In genomic region chr3:105140899-105141367, GRCh38 we compare ENCODE assay signal across 20 cellular contexts.
DNase-seq lines count a peak whose midpoint lies in the region; ATAC-seq, FAIRE-seq and TF ChIP-seq lines count a peak whose summit lies in the region.
"Had no signal": no experiment of that assay in that cellular context is flagged by ENCODE, and none has a peak within 500 bp of the region (broad histone marks: within the 10 kb centered on the region; RNA-seq: fewer than 3 reads in every experiment).

No MANE protein-coding gene starts in this region.

- H3K9ac ChIP-seq in GM12878 (ENCODE audit: control insufficient read depth, insufficient read depth, low read length) (no peak overlapping the region), liver (ENCODE audit: low read depth in 1 of 2, low read length in 2 of 2) (no peak overlapping the region)

- CTCF ChIA-PET in A549 (lab: Yijun Ruan, JAX), result interaction anchor here (0.7 kb wide), 1 partner anchor 114 kb away, joined by 3 read pairs; no protein-coding TSS in a partner anchor
- CTCF ChIA-PET in GM12878 (lab: Yijun Ruan, JAX), result no interaction called here

- H3K27ac ChIP-seq in A549 (no peak overlapping the region; a peak in 1 of 6 replicates), GM12878 (ENCODE audit: control insufficient read depth, insufficient read depth) (no peak overlapping the region), liver (ENCODE audit: low read depth in 1 of 2, low read length in 2 of 2) (no peak overlapping the region)
- H3K27ac ChIP-seq: Peyer's patch, uterus had no signal

- no peaks in the 10 kb centered on the region for H4K20me1 ChIP-seq in GM12878 (ENCODE audit: control insufficient read depth, insufficient read depth)

- TF ChIP-seq RAD21 in A549 (conservative IDR thresholded peaks at IDR 0.05 in 1 of 2, IDR thresholded peaks at IDR 0.05 in 1 of 2), result no peak
- no peak for TF ChIP-seq RAD21 in GM12878 (IDR thresholded peaks at IDR 0.05; ENCODE audit: insufficient read depth, low read depth, low read length)
- no peak for TF ChIP-seq RAD21 in liver (IDR thresholded peaks at IDR 0.05)

- FAIRE-seq in A549 (lab: Jason Lieb, UNC), result no peak
- no peak for FAIRE-seq in GM12878 (lab: Jason Lieb, UNC)
- FAIRE-seq: H1 had no signal

- TF ChIP-seq EP300 in A549 (IDR thresholded peaks at IDR 0.05), result no peak
- no peak for TF ChIP-seq EP300 in GM12878 (IDR thresholded peaks at IDR 0.05; ENCODE audit: borderline replicate concordance in 1 of 2, control insufficient read depth in 1 of 2, low read depth in 2 of 2, low read length in 2 of 2)

- H2AFZ ChIP-seq in GM12878 (ENCODE audit: control insufficient read depth, low read depth, low read length), result no peak overlapping the region

- DNase-seq in A549 (ENCODE audit: low read depth in 1 of 2, low spot score in 1 of 2) (no peak), GM12878 (ENCODE audit: low read depth, low spot score) (no peak), COR-L47 (lab: John Stamatoyannopoulos, UW) (no peak), NCI-H2081 treated with DMSO at 0.1 percent for 48 hours (lab: John Stamatoyannopoulos, UW) (no peak), SW 1271 (lab: John Stamatoyannopoulos, UW) (no peak)
- DNase-seq: activated CD8-positive, alpha-beta T cell treated with anti-CD3 and anti-CD28 coated beads, Interleukin-2, amount 10 ng/mL, durations not matched to agents 7 days and 5 days; CD8-positive, alpha-beta memory T cell; EL; endodermal cell; NCI-H2029; NCI-H524; nephron progenitor cell; Peyer's patch; stimulated activated CD4-positive, alpha-beta T cell treated with anti-CD3 and anti-CD28 coated beads, Interleukin-15, amount 100 ng/mL, for 24 hours; uterus had no signal

- H3K36me3 ChIP-seq in GM12878 (ENCODE audit: control insufficient read depth in 2 of 2, insufficient read depth in 2 of 2, low read length in 1 of 2) (no peaks in the 10 kb centered on the region), liver (ENCODE audit: control insufficient read depth in 4 of 4, insufficient read depth in 3 of 4, low read depth in 1 of 4, low read length in 3 of 4) (no peaks in the 10 kb centered on the region)
- H3K36me3 ChIP-seq: Peyer's patch, uterus had no signal

- POLR2A ChIA-PET in A549 (lab: Yijun Ruan, JAX) (no interaction called here), GM12878 (lab: Charles Lee) (no interaction called here)

- 53% methylated on average over 2 of the region's 2 CpGs for WGBS in A549 (ENCODE audit: missing lambda C conversion rate)
- 17% methylated on average over 2 of the region's 2 CpGs for WGBS in GM12878 (ENCODE audit: insufficient coverage, insufficient replicate concordance, low lambda C conversion rate, missing lambda C conversion rate)
- WGBS in liver, result 45% methylated on average over 2 of the region's 2 CpGs

- SMC1A ChIA-PET in GM12878 (lab: Charles Lee; ENCODE audit: uncharacterized antibody, unreplicated experiment), result interaction anchor here (1.3 kb wide), 1 partner anchor 12 kb away, joined by 5 read pairs; no protein-coding TSS in a partner anchor

- H3K4me1 ChIP-seq in A549, result no peaks in the 10 kb centered on the region
- H3K4me1 ChIP-seq in GM12878 (ENCODE audit: control insufficient read depth, insufficient read depth, low read length), result no peaks in the 10 kb centered on the region; the same call in 1 of the 2 replicates
- H3K4me1 ChIP-seq in liver (ENCODE audit: control insufficient read depth in 4 of 4, insufficient read depth in 4 of 4, low read length in 3 of 4), result peaks cover 0 to 7% (median 2%) of the 10 kb centered on the region in 4 donors
- H3K4me1 ChIP-seq: Peyer's patch, uterus had no signal

- in situ Hi-C loops in GM12878 (cut with MboI), result no loop called here

- H3K9me3 ChIP-seq in A549, result no peaks in the 10 kb centered on the region
- H3K9me3 ChIP-seq in GM12878 (replicated peaks; ENCODE audit: control insufficient read depth, insufficient read depth, low read length), result no peaks in the 10 kb centered on the region
- no peaks in the 10 kb centered on the region for H3K9me3 ChIP-seq in liver (ENCODE audit: control insufficient read depth in 4 of 4, low read length in 3 of 4)
- H3K9me3 ChIP-seq: Peyer's patch, uterus had no signal

- no peaks in the 10 kb centered on the region for H3K27me3 ChIP-seq in GM12878 (replicated peaks in 1 of 2; ENCODE audit: control insufficient read depth in 2 of 2, insufficient read depth in 2 of 2, low read length in 1 of 2)
- H3K27me3 ChIP-seq in liver (ENCODE audit: control insufficient read depth in 4 of 4, insufficient read depth in 4 of 4, low read length in 3 of 4), result no peaks in the 10 kb centered on the region
- H3K27me3 ChIP-seq: Peyer's patch, uterus had no signal

- H3K79me2 ChIP-seq in GM12878 (ENCODE audit: control insufficient read depth, insufficient read depth, low read length), result no peaks in the 10 kb centered on the region

- intact Hi-C loops in GM12878 (cut with micrococcal nuclease; ENCODE audit: unreplicated experiment), result loop anchor here (10.0 kb wide), 1 partner anchor 224 kb away; the partner anchor contains the start of gene ALCAM

- RAD21 ChIA-PET in GM12878 (lab: Charles Lee; ENCODE audit: unreplicated experiment), result no interaction called here

- no peak for TF ChIP-seq CTCF in A549 (IDR thresholded peaks at IDR 0.05)
- TF ChIP-seq CTCF in GM12878 (IDR thresholded peaks at IDR 0.05 in 2 of 3, conservative IDR thresholded peaks at IDR 0.05 in 1 of 3; ENCODE audit: control insufficient read depth in 2 of 3, extremely low read depth in 1 of 3, insufficient read depth in 1 of 3, low read depth in 3 of 3, low read length in 3 of 3), result no peak
- no peak for TF ChIP-seq CTCF in liver (IDR thresholded peaks at IDR 0.05; ENCODE audit: low read depth, low read length, missing input control)

- H3K4me3 ChIP-seq in A549 (no peak overlapping the region), GM12878 (no peak overlapping the region), liver (ENCODE audit: low read depth in 1 of 3, low read length in 3 of 3) (no peak overlapping the region)
- H3K4me3 ChIP-seq: Peyer's patch, uterus had no signal

- ATAC-seq in A549, result no peak
- ATAC-seq in HG03432 (IDR thresholded peaks at IDR 0.05; ENCODE audit: unreplicated experiment), result peak; percentile 41
- peak; percentile 50 for ATAC-seq in GM12878
- ATAC-seq in HG03521 (IDR thresholded peaks at IDR 0.05; ENCODE audit: unreplicated experiment), result no peak
- ATAC-seq: activated CD8-positive, alpha-beta T cell treated with anti-CD3 and anti-CD28 coated beads, Interleukin-2, amount 10 ng/mL, durations not matched to agents 7 days and 5 days; WTC11 had no signal

- no peak for TF ChIP-seq POLR2A in A549 (IDR thresholded peaks at IDR 0.05; ENCODE audit: low read length)
- no peak for TF ChIP-seq POLR2A in GM12878 (IDR thresholded peaks at IDR 0.05; ENCODE audit: low read depth, low read length)

- no peak overlapping the region; the same call in 2 of the 3 replicates for H3K4me2 ChIP-seq in A549
- no peak overlapping the region for H3K4me2 ChIP-seq in GM12878 (ENCODE audit: control insufficient read depth, insufficient read depth)

- no TSS peak for BruUV-seq in GM12878 (replicated peaks; lab: Mats Ljungman, UMichigan)

TF ChIP-seq in A549, 52 proteins besides CTCF, POLR2A, EP300 and RAD21:
- TF ChIP-seq RARB (CRISPR knock-in tag; IDR thresholded peaks at IDR 0.05) (no peak), USF2 (IDR thresholded peaks at IDR 0.05) (0 out of 2 replicates have a peak, but pooled peaks have one; percentile 8)

TF ChIP-seq in GM12878, 131 proteins besides CTCF, POLR2A, EP300 and RAD21 (continues in another document):
- no peak for TF ChIP-seq BACH1 (IDR thresholded peaks at IDR 0.05; ENCODE audit: borderline replicate concordance)
- TF ChIP-seq SPI1 (IDR thresholded peaks at IDR 0.05; ENCODE audit: borderline replicate concordance, insufficient read depth, low read depth, low read length), result 0 out of 2 replicates have a peak, but pooled peaks have one; percentile 20

TF ChIP-seq in liver, 16 proteins besides CTCF, POLR2A, EP300 and RAD21:
- TF ChIP-seq HNF4A (conservative IDR thresholded peaks at IDR 0.05) (no peak), FOXA1 (IDR thresholded peaks at IDR 0.05) (peak; percentile 40), RXRA (IDR thresholded peaks at IDR 0.05) (peak in 1 of 2 donors; percentile 15), FOXA2 (IDR thresholded peaks at IDR 0.05) (peak; percentile 80)

Comparison
In these comparisons a context has a peak if more than half of its experiments do, and no peak if none do; other contexts are left out.
1. ATAC-seq: peak in HG03432 (single experiment) and GM12878 (single experiment); none in A549 (0 of 2) and HG03521 (single experiment).
2. Of the 24 proteins assayed by ChIP-seq in both GM12878 and A549: peak only in GM12878: none; only in A549: USF2; in both: none; in neither: 23.